1 cellular context compared by ENCODE assay signal in genomic region chr2:128321784-128322650, GRCh38.
A peak's percentile ranks its signal among the peaks of the same experiment; 100 is the strongest.
TF ChIP-seq lines count a peak whose summit lies in the region.

No MANE protein-coding gene starts in this region.

TF ChIP-seq in HepG2, 621 proteins besides CTCF, POLR2A, EP300 and RAD21 (continued from another document and continues in another):
- TF ChIP-seq KLF12 (CRISPR knock-in tag; IDR thresholded peaks at IDR 0.05; ENCODE audit: borderline replicate concordance) (0 out of 2 replicates have a peak, but pooled peaks have one; percentile 53), ZNF605 (CRISPR knock-in tag; IDR thresholded peaks at IDR 0.05) (no peak), ZBTB49 (CRISPR knock-in tag; IDR thresholded peaks at IDR 0.05; ENCODE audit: borderline replicate concordance) (no peak), GPN1 (CRISPR knock-in tag; IDR thresholded peaks at IDR 0.05; ENCODE audit: borderline replicate concordance) (no peak), ZNF281 (CRISPR knock-in tag; IDR thresholded peaks at IDR 0.05; ENCODE audit: borderline replicate concordance) (no peak; the same call in 1 of the 2 replicates), ZBTB21 (CRISPR knock-in tag; IDR thresholded peaks at IDR 0.05) (no peak), MYC (CRISPR knock-in tag; IDR thresholded peaks at IDR 0.05; ENCODE audit: borderline replicate concordance) (peak; percentile 67; the same call in 1 of the 2 replicates), ZBTB40 (IDR thresholded peaks at IDR 0.05) (no peak), ZBTB40 (CRISPR knock-in tag; IDR thresholded peaks at IDR 0.05) (peak; percentile 57; the same call in 1 of the 2 replicates), SNAI1 (CRISPR knock-in tag; IDR thresholded peaks at IDR 0.05; ENCODE audit: borderline replicate concordance) (no peak; the same call in 1 of the 2 replicates), ZIK1 (CRISPR knock-in tag; IDR thresholded peaks at IDR 0.05; ENCODE audit: borderline replicate concordance, low read depth) (no peak), BCLAF1 (IDR thresholded peaks at IDR 0.05) (no peak), CC2D1A (CRISPR knock-in tag; IDR thresholded peaks at IDR 0.05) (no peak), XBP1 (CRISPR knock-in tag; IDR thresholded peaks at IDR 0.05) (no peak), ZNF773 (CRISPR knock-in tag; IDR thresholded peaks at IDR 0.05; ENCODE audit: borderline replicate concordance) (no peak), ZNF83 (CRISPR knock-in tag; IDR thresholded peaks at IDR 0.05; ENCODE audit: borderline replicate concordance) (no peak), ZNF264 (CRISPR knock-in tag; IDR thresholded peaks at IDR 0.05) (no peak), ZNF547 (CRISPR knock-in tag; IDR thresholded peaks at IDR 0.05) (peak; percentile 49), U2AF1 (optimal IDR thresholded peaks at IDR 0.05; ENCODE audit: low read depth, low read length) (peak; percentile 62), ARID3A (IDR thresholded peaks at IDR 0.05; ENCODE audit: low read depth, low read length) (no peak; the same call in 1 of the 2 replicates), ZNF781 (CRISPR knock-in tag; IDR thresholded peaks at IDR 0.05; ENCODE audit: borderline replicate concordance, not compliant biosample characterization) (no peak), RNF2 (conservative IDR thresholded peaks at IDR 0.05; ENCODE audit: low read depth) (peak; percentile 68), ZBTB7A (CRISPR knock-in tag; IDR thresholded peaks at IDR 0.05) (peak; percentile 73; the same call in 1 of the 2 replicates), ZNF780A (CRISPR knock-in tag; IDR thresholded peaks at IDR 0.05) (no peak), MZF1 (CRISPR knock-in tag; IDR thresholded peaks at IDR 0.05; ENCODE audit: borderline replicate concordance) (no peak), MAF1 (CRISPR knock-in tag; IDR thresholded peaks at IDR 0.05; ENCODE audit: borderline replicate concordance) (peak; percentile 50; the same call in 1 of the 2 replicates), TBL1XR1 (IDR thresholded peaks at IDR 0.05; ENCODE audit: borderline replicate concordance, low read length, partially characterized antibody) (peak; percentile 41), ZFX (CRISPR knock-in tag; IDR thresholded peaks at IDR 0.05; ENCODE audit: low read depth) (peak; percentile 76), SNAPC5 (CRISPR knock-in tag; IDR thresholded peaks at IDR 0.05; ENCODE audit: borderline replicate concordance) (no peak), ARNT (IDR thresholded peaks at IDR 0.05) (no peak), ZNF614 (CRISPR knock-in tag; IDR thresholded peaks at IDR 0.05; ENCODE audit: borderline replicate concordance) (peak; percentile 62; the same call in 1 of the 2 replicates), SKIL (CRISPR knock-in tag; IDR thresholded peaks at IDR 0.05; ENCODE audit: borderline replicate concordance) (no peak), REXO4 (CRISPR knock-in tag; IDR thresholded peaks at IDR 0.05; ENCODE audit: borderline replicate concordance) (no peak; the same call in 1 of the 2 replicates), NR0B2 (CRISPR knock-in tag; IDR thresholded peaks at IDR 0.05) (peak; percentile 64; the same call in 1 of the 2 replicates), DBP (CRISPR knock-in tag; IDR thresholded peaks at IDR 0.05; ENCODE audit: not compliant biosample characterization) (no peak)
